21 cellular contexts compared by ENCODE assay signal in the genomic region with DNA sequence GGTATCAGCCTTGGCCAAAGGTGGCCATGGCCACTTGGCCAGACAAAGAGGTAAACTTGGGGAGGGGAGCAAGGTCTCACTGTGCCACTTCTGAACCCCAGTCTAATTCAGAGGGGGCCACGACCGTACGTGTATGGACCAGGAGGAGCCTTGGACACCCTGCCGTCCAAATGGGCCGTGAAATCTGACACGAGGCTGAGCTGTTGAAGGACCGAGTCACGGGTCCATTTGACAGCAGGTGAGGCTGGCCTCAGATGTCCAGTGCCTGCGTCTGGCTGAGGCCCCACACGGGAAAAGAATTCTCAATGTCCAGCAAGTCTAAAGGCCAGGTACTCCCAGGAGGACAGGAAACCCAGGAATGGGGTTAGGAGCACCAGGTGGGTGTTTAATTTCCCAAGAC. TPM values are rescaled to one million over a fixed set of nuclear protein-coding genes. Genes with fewer than 3 reads are reported as not detected.
DNase-seq lines count a peak whose midpoint lies in the region; ATAC-seq and TF ChIP-seq lines count a peak whose summit lies in the region.
"Had no signal": no experiment of that assay in that cellular context is flagged by ENCODE, and none has a peak within 500 bp of the region (broad histone marks: within the 10 kb centered on the region; RNA-seq: fewer than 3 reads in every experiment).

No MANE protein-coding gene starts in this region.

- DNase-seq in right atrium auricular region (ENCODE audit: low spot score) (no peak), Right ventricle myocardium superior (no peak), colonic mucosa (no peak), psoas muscle (peak in 1 of 2 donors; percentile 76), aorta (no peak)
- DNase-seq in CD8-positive, alpha-beta T cell: no peak
- no peak for DNase-seq in activated CD8-positive, alpha-beta memory T cell treated with anti-CD3 and anti-CD28 coated beads, Interleukin-2, amount 50 U/mL, for 48 hours
- DNase-seq: activated CD4-positive, alpha-beta memory T cell treated with anti-CD3 and anti-CD28 coated beads, Interleukin-2, amount 10 ng/mL, durations not matched to agents 7 days and 5 days; activated CD4-positive, CD25-positive, alpha-beta regulatory T cell treated with anti-CD3 and anti-CD28 coated beads, Interleukin-2, amount 50 U/mL, for 72 hours; activated T-cell treated with anti-CD3 and anti-CD28 coated beads for 4 hours; COR-L47; DMS79; GF-D8; KG1; T-helper 1 cell had no signal

- no peak for TF ChIP-seq CTCF in right atrium auricular region (IDR thresholded peaks at IDR 0.05)
- TF ChIP-seq CTCF in colonic mucosa (IDR thresholded peaks at IDR 0.05): no peak
- TF ChIP-seq CTCF in psoas muscle (IDR thresholded peaks at IDR 0.05): no peak
- TF ChIP-seq CTCF in CD8-positive, alpha-beta T cell (IDR thresholded peaks at IDR 0.05): no peak

- H3K9ac ChIP-seq in colonic mucosa (ENCODE audit: low read depth in 2 of 2, low read length in 2 of 2): peak overlapping the region in 1 of 2 donors; percentile 85

- H3K27ac Mint-ChIP-seq in CD8-positive, alpha-beta T cell: no peak overlapping the region
- H3K27ac Mint-ChIP-seq: activated CD4-positive, alpha-beta memory T cell treated with anti-CD3 and anti-CD28 coated beads, Interleukin-2, amount 10 ng/mL, durations not matched to agents 7 days and 5 days; stimulated activated naive CD8-positive, alpha-beta T cell treated with anti-CD3 and anti-CD28 coated beads, Interleukin-15, Interleukin-2, amounts not matched to agents 100 ng/mL and 50 ng/mL, for 24 hours had no signal

- POLR2A ChIA-PET in CD8-positive, alpha-beta T cell (lab: Charles Lee): no interaction called here

- WGBS in psoas muscle, 3 donors: 30 to 53% (median 40%) methylated on average over 10 of the region's 10 CpGs
- 90 to 91% methylated on average over 10 of the region's 10 CpGs for WGBS in aorta, 2 donors

- intact Hi-C loops in Right ventricle myocardium superior (cut with DNase I): loop anchor here (10.0 kb wide), 1 partner anchor 135 kb away; no protein-coding TSS in a partner anchor
- intact Hi-C loops in colonic mucosa (cut with DNase I): loop anchor here (10.0 kb wide), 1 partner anchor 135 kb away; no protein-coding TSS in a partner anchor
- intact Hi-C loops in psoas muscle (cut with DNase I): loop anchor here (5.0 to 10.0 kb wide), 2 partner anchors 62 to 75 kb away; a partner anchor contains a TSS
- intact Hi-C loops in CD8-positive, alpha-beta T cell (cut with DNase I, micrococcal nuclease): no loop called here
- intact Hi-C loops in aorta (cut with DNase I): loop anchor here (5.0 to 10.0 kb wide), 4 partner anchors 67 to 335 kb away; no protein-coding TSS in a partner anchor

- H3K36me3 ChIP-seq in right atrium auricular region: no peaks in the 10 kb centered on the region
- no peaks in the 10 kb centered on the region for H3K36me3 ChIP-seq in colonic mucosa
- H3K36me3 ChIP-seq in psoas muscle (ENCODE audit: insufficient read depth in 1 of 2, low read depth in 1 of 2): peaks cover 0 to 15% of the 10 kb centered on the region in 2 donors
- H3K36me3 ChIP-seq in CD8-positive, alpha-beta T cell (ENCODE audit: insufficient read depth, low read length): no peaks in the 10 kb centered on the region
- H3K36me3 ChIP-seq in aorta (ENCODE audit: control insufficient read depth in 1 of 2, insufficient read depth in 2 of 2, low read length in 1 of 2): no peaks in the 10 kb centered on the region
- H3K36me3 ChIP-seq: upper lobe of left lung had no signal

- H3K4me3 Mint-ChIP-seq in CD8-positive, alpha-beta T cell: no peak overlapping the region
- H3K4me3 Mint-ChIP-seq: activated CD4-positive, alpha-beta memory T cell treated with anti-CD3 and anti-CD28 coated beads, Interleukin-2, amount 10 ng/mL, durations not matched to agents 7 days and 5 days; stimulated activated naive CD8-positive, alpha-beta T cell treated with anti-CD3 and anti-CD28 coated beads, Interleukin-15, Interleukin-2, amounts not matched to agents 100 ng/mL and 50 ng/mL, for 24 hours had no signal

- H3K4me3 ChIP-seq in right atrium auricular region: no peak overlapping the region
- H3K4me3 ChIP-seq in colonic mucosa: no peak overlapping the region
- H3K4me3 ChIP-seq in psoas muscle: peak overlapping the region; percentile 45
- no peak overlapping the region for H3K4me3 ChIP-seq in CD8-positive, alpha-beta T cell (ENCODE audit: low read depth, low read length)
- no peak overlapping the region for H3K4me3 ChIP-seq in aorta (ENCODE audit: low read length in 2 of 2)
- H3K4me3 ChIP-seq: A549, coronary artery, upper lobe of left lung had no signal

- H3K27ac ChIP-seq in right atrium auricular region: peak overlapping the region; percentile 65 to 71
- peak overlapping the region; percentile 77 for H3K27ac ChIP-seq in colonic mucosa
- peak overlapping the region; percentile 95 for H3K27ac ChIP-seq in psoas muscle
- H3K27ac ChIP-seq in CD8-positive, alpha-beta T cell (ENCODE audit: low read depth, low read length): no peak overlapping the region
- H3K27ac ChIP-seq in aorta (ENCODE audit: low read depth in 1 of 2, low read length in 2 of 2): no peak overlapping the region
- H3K27ac ChIP-seq: A549 had no signal

- ATAC-seq in Right ventricle myocardium superior (ENCODE audit: poor library complexity) (no peak), psoas muscle (peak; percentile 13 to 67 (median 50)), HG02884 (IDR thresholded peaks at IDR 0.05; ENCODE audit: unreplicated experiment) (no peak), aorta (ENCODE audit: low FRiP score) (no peak)
- ATAC-seq in CD8-positive, alpha-beta T cell: no peak

- CTCF ChIA-PET in CD8-positive, alpha-beta T cell (lab: Charles Lee): interaction anchor here (1.3 kb wide), 1 partner anchor 338 kb away, joined by 4 read pairs; no protein-coding TSS in a partner anchor

- H3K9me3 Mint-ChIP-seq in CD8-positive, alpha-beta T cell: no peaks in the 10 kb centered on the region
- H3K9me3 Mint-ChIP-seq: activated CD4-positive, alpha-beta memory T cell treated with anti-CD3 and anti-CD28 coated beads, Interleukin-2, amount 10 ng/mL, durations not matched to agents 7 days and 5 days; stimulated activated naive CD8-positive, alpha-beta T cell treated with anti-CD3 and anti-CD28 coated beads, Interleukin-15, Interleukin-2, amounts not matched to agents 100 ng/mL and 50 ng/mL, for 24 hours had no signal

- no peaks in the 10 kb centered on the region for H3K4me1 Mint-ChIP-seq in CD8-positive, alpha-beta T cell (ENCODE audit: low read depth)

- no peaks in the 10 kb centered on the region for H3K9me3 ChIP-seq in right atrium auricular region
- no peaks in the 10 kb centered on the region for H3K9me3 ChIP-seq in colonic mucosa
- no peaks in the 10 kb centered on the region for H3K9me3 ChIP-seq in psoas muscle
- H3K9me3 ChIP-seq in CD8-positive, alpha-beta T cell (ENCODE audit: low read length): no peaks in the 10 kb centered on the region
- H3K9me3 ChIP-seq in aorta (ENCODE audit: control insufficient read depth, low read length): no peaks in the 10 kb centered on the region
- H3K9me3 ChIP-seq: A549, upper lobe of left lung had no signal

- H3K27me3 ChIP-seq in right atrium auricular region: no peaks in the 10 kb centered on the region
- no peaks in the 10 kb centered on the region for H3K27me3 ChIP-seq in colonic mucosa
- no peaks in the 10 kb centered on the region for H3K27me3 ChIP-seq in psoas muscle (ENCODE audit: insufficient read depth in 3 of 3, low read length in 2 of 3)
- no peaks in the 10 kb centered on the region for H3K27me3 ChIP-seq in CD8-positive, alpha-beta T cell (ENCODE audit: insufficient read depth, low read length)
- H3K27me3 ChIP-seq in aorta (ENCODE audit: control insufficient read depth in 1 of 2, insufficient read depth in 2 of 2, low read length in 1 of 2): no peaks in the 10 kb centered on the region
- H3K27me3 ChIP-seq: upper lobe of left lung had no signal

- H3K36me3 Mint-ChIP-seq in CD8-positive, alpha-beta T cell: no peaks in the 10 kb centered on the region

- H3K27me3 Mint-ChIP-seq in CD8-positive, alpha-beta T cell (ENCODE audit: low read depth): peaks cover 8% of the 10 kb centered on the region

- peaks cover 0 to 17% of the 10 kb centered on the region in 2 donors for H3K4me1 ChIP-seq in right atrium auricular region
- H3K4me1 ChIP-seq in colonic mucosa: no peaks in the 10 kb centered on the region
- peaks cover 38% of the 10 kb centered on the region for H3K4me1 ChIP-seq in psoas muscle
- H3K4me1 ChIP-seq in CD8-positive, alpha-beta T cell (ENCODE audit: insufficient read depth, low read length): no peaks in the 10 kb centered on the region
- H3K4me1 ChIP-seq in aorta (ENCODE audit: control insufficient read depth in 1 of 2, insufficient read depth in 2 of 2, low read length in 2 of 2): no peaks in the 10 kb centered on the region

RNA-seq across cellular contexts. Expression of a gene that starts 17.7 kb away (rescaled TPM):
- 10 to 100 TPM in 1 of 2 donors, 1 to 10 TPM in 1; 5.9 to 20.7 TPM for total RNA-seq in right atrium auricular region
- 50.0 TPM for total RNA-seq in Right ventricle myocardium superior
- total RNA-seq in colonic mucosa: 100 to 1,000 TPM; 123 to 186 TPM
- total RNA-seq in psoas muscle: 100 to 1,000 TPM in 1 of 4 donors, 10 to 100 TPM in 3; 30.1 to 243 (median 61.1) TPM
- 10 to 100 TPM in 2 of 3 donors, 1 to 10 TPM in 1; 9.4 to 99.4 (median 54.4) TPM for polyA plus RNA-seq in psoas muscle
- not detected for total RNA-seq in CD8-positive, alpha-beta T cell
- 10 to 100 TPM in 1 of 2 donors, 1 to 10 TPM in 1; 7.5 to 20.2 TPM for total RNA-seq in aorta
- 10 to 100 TPM; 19.5 to 76.4 TPM for polyA plus RNA-seq in aorta
- total RNA-seq: SK-MEL-5 had no signal

RNA-seq across cellular contexts. Expression of a gene that starts 39.9 kb away (rescaled TPM):
- total RNA-seq in right atrium auricular region (100 to 1,000 TPM in 1 of 2 donors, 10 to 100 TPM in 1; 88.4 to 140 TPM), Right ventricle myocardium superior (92.8 TPM), colonic mucosa (100 to 1,000 TPM; 156 to 341 TPM), psoas muscle (100 to 1,000 TPM; 150 to 211 (median 197) TPM), aorta (100 to 1,000 TPM in 1 of 2 donors, 10 to 100 TPM in 1; 84.4 to 104 TPM)
- polyA plus RNA-seq in psoas muscle (100 to 1,000 TPM; 186 to 454 (median 287) TPM), aorta (10 to 100 TPM; 72.1 to 74.9 TPM)
- 10 to 100 TPM; 38.1 to 41.0 TPM for total RNA-seq in CD8-positive, alpha-beta T cell

RNA-seq across cellular contexts. Expression of a gene that starts 40.3 kb away (rescaled TPM):
- total RNA-seq in right atrium auricular region (10 to 100 TPM in 1 of 2 donors, 1 to 10 TPM in 1; 6.6 to 12.4 TPM), Right ventricle myocardium superior (18.1 TPM), colonic mucosa (10 to 100 TPM; 11.9 to 28.4 TPM), psoas muscle (10 to 100 TPM in 1 of 4 donors, 1 to 10 TPM in 3; 7.6 to 16.7 (median 8.9) TPM), aorta (10 to 100 TPM in 1 of 2 donors, 1 to 10 TPM in 1; 6.8 to 13.2 TPM)
- polyA plus RNA-seq in psoas muscle (10 to 100 TPM in 2 of 3 donors, 1 to 10 TPM in 1; 9.3 to 26.1 (median 10.2) TPM), aorta (10 to 100 TPM in 1 of 2 donors, 1 to 10 TPM in 1; 9.9 to 10.8 TPM)
- total RNA-seq in CD8-positive, alpha-beta T cell: 1 to 10 TPM; 1.0 to 1.5 TPM

Comparison
In these comparisons a context has a peak if more than half of its experiments do, and no peak if none do; other contexts are left out.
1. H3K27ac ChIP-seq: peak in right atrium auricular region (2 of 2), colonic mucosa (single experiment) and psoas muscle (single experiment); none in CD8-positive, alpha-beta T cell (single experiment) and aorta (0 of 2).
2. ATAC-seq: peak in psoas muscle (4 of 4); none in Right ventricle myocardium superior (single experiment), CD8-positive, alpha-beta T cell (single experiment), HG02884 (single experiment) and aorta (single experiment).
3. RNA of a gene that starts 17.7 kb away (total RNA-seq): 123 to 186 TPM in colonic mucosa, 30.1 to 243 TPM in psoas muscle, 50.0 TPM in Right ventricle myocardium superior (single experiment), 5.9 to 20.7 TPM in right atrium auricular region and 7.5 to 20.2 TPM in aorta; not detected in CD8-positive, alpha-beta T cell; every median in the first group is over 4 times any median in the second.
4. intact Hi-C loops: an anchor here in Right ventricle myocardium superior (10.0 kb wide), colonic mucosa (10.0 kb wide), psoas muscle (5.0 to 10.0 kb wide) and aorta (5.0 to 10.0 kb wide); none called in CD8-positive, alpha-beta T cell.